In genomic region chr1:31712041-31712440, GRCh38 we compare ENCODE assay signal across 12 cellular contexts. TPM values are rescaled to one million over a fixed set of nuclear protein-coding genes. Genes with fewer than 3 reads are reported as not detected.
A peak's percentile ranks its signal among the peaks of the same experiment; 100 is the strongest.
DNase-seq lines count a peak whose midpoint lies in the region; ATAC-seq and TF ChIP-seq lines count a peak whose summit lies in the region.
"Had no signal": no experiment of that assay in that cellular context is flagged by ENCODE, and none has a peak within 500 bp of the region (broad histone marks: within the 10 kb centered on the region; RNA-seq: fewer than 3 reads in every experiment).

No MANE protein-coding gene starts in this region.

- H3K4me1 Mint-ChIP-seq in neural crest cell = peaks cover 23% of the 10 kb centered on the region

- H3K4me2 ChIP-seq in PC-3 (ENCODE audit: low read length) = 0 out of 2 replicates have a peak overlapping the region, but pooled peaks have one; percentile 42

- peak overlapping the region; percentile 3 for H3K4me3 Mint-ChIP-seq in neural crest cell
- H3K4me3 Mint-ChIP-seq: stimulated activated naive CD8-positive, alpha-beta T cell treated with anti-CD3 and anti-CD28 coated beads, Interleukin-15, Interleukin-2, amounts not matched to agents 100 ng/mL and 50 ng/mL, for 24 hours had no signal

- H3K9me3 ChIP-seq in PC-3 (ENCODE audit: low read length) (no peaks in the 10 kb centered on the region), esophagus muscularis mucosa (no peaks in the 10 kb centered on the region)

- no peaks in the 10 kb centered on the region for H3K79me2 ChIP-seq in ACC112 (ENCODE audit: control insufficient read depth, insufficient read depth, low read length, unreplicated experiment)
- H3K79me2 ChIP-seq in PC-3 (ENCODE audit: low read length) = no peaks in the 10 kb centered on the region

- H3K4me1 ChIP-seq in ACC112 (ENCODE audit: control insufficient read depth, insufficient read depth, low read length, unreplicated experiment) (peaks cover 43% of the 10 kb centered on the region), PC-3 (ENCODE audit: insufficient read depth, low read length) (peaks cover 48% of the 10 kb centered on the region), esophagus muscularis mucosa (peaks cover 35 to 62% (median 52%) of the 10 kb centered on the region in 4 donors)

- H3K27ac ChIP-seq in ACC112 (ENCODE audit: low read depth, low read length) = peak overlapping the region; percentile 65
- peak overlapping the region; percentile 43 for H3K27ac ChIP-seq in PC-3 (ENCODE audit: low read length)
- peak overlapping the region; percentile 96 to 97 (median 96) for H3K27ac ChIP-seq in esophagus muscularis mucosa (replicated peaks in 1 of 4)

- WGBS in esophagus muscularis mucosa = 41% methylated on average over 4 of the region's 4 CpGs

- H3K27ac Mint-ChIP-seq in neural crest cell (ENCODE audit: unreplicated experiment) = no peak overlapping the region
- H3K27ac Mint-ChIP-seq: stimulated activated naive CD8-positive, alpha-beta T cell treated with anti-CD3 and anti-CD28 coated beads, Interleukin-15, Interleukin-2, amounts not matched to agents 100 ng/mL and 50 ng/mL, for 24 hours had no signal

- H2AFZ ChIP-seq in ACC112 (ENCODE audit: low read length, unreplicated experiment) (no peak overlapping the region), PC-3 (ENCODE audit: low read length) (no peak overlapping the region)

- no peak for ATAC-seq in PC-3
- no peak for ATAC-seq in GM21515 (IDR thresholded peaks at IDR 0.05; ENCODE audit: unreplicated experiment)

- H3F3A ChIP-seq in PC-3 (ENCODE audit: low read length, unreplicated experiment) = no peaks in the 10 kb centered on the region

- no peak for TF ChIP-seq POLR2A in esophagus muscularis mucosa (IDR thresholded peaks at IDR 0.05; ENCODE audit: low read depth)

- intact Hi-C loops in PC-3 (cut with micrococcal nuclease) (loop anchor here (5.0 kb wide), 1 partner anchor 50 kb away; the partner anchor contains the start of gene ADGRB2), esophagus muscularis mucosa (cut with DNase I) (loop anchor here (10.0 kb wide), 1 partner anchor 73 kb away; no protein-coding TSS in a partner anchor)

- H3K36me3 Mint-ChIP-seq in neural crest cell (ENCODE audit: low read depth) = no peaks in the 10 kb centered on the region

- TF ChIP-seq EP300 in esophagus muscularis mucosa (IDR thresholded peaks at IDR 0.05) = no peak

- no TSS peak for BruUV-seq in PC-3 (replicated peaks; lab: Mats Ljungman, UMichigan)

- H3K36me3 ChIP-seq in ACC112 (ENCODE audit: insufficient read depth, low read length) (no peaks in the 10 kb centered on the region), PC-3 (ENCODE audit: low read depth, low read length) (no peaks in the 10 kb centered on the region), esophagus muscularis mucosa (no peaks in the 10 kb centered on the region)

- no peak overlapping the region for H3K9ac ChIP-seq in PC-3 (ENCODE audit: low read length)

- H3K27me3 ChIP-seq in ACC112 (ENCODE audit: insufficient read depth, low read length) (no peaks in the 10 kb centered on the region), PC-3 (ENCODE audit: low read length) (no peaks in the 10 kb centered on the region), esophagus muscularis mucosa (no peaks in the 10 kb centered on the region)

- H3K27me3 Mint-ChIP-seq in neural crest cell (ENCODE audit: low read depth) = peaks cover 36% of the 10 kb centered on the region

- H4K20me1 ChIP-seq in PC-3 (ENCODE audit: low read length) = no peaks in the 10 kb centered on the region

- no peaks in the 10 kb centered on the region for H3K9me3 Mint-ChIP-seq in neural crest cell
- H3K9me3 Mint-ChIP-seq: stimulated activated naive CD8-positive, alpha-beta T cell treated with anti-CD3 and anti-CD28 coated beads, Interleukin-15, Interleukin-2, amounts not matched to agents 100 ng/mL and 50 ng/mL, for 24 hours had no signal

- POLR2A ChIA-PET in PC-3 (lab: Charles Lee; ENCODE audit: unreplicated experiment) = interaction anchor here (0.5 kb wide), 1 partner anchor 33 kb away, joined by 4 read pairs; no protein-coding TSS in a partner anchor

- no peaks in the 10 kb centered on the region for H3K9me2 ChIP-seq in PC-3 (replicated peaks; ENCODE audit: low read length)

- DNase-seq in PC-3 (no peak), esophagus muscularis mucosa (ENCODE audit: extremely low spot score) (no peak), neural crest cell (ENCODE audit: low read depth, low spot score) (no peak), SHP77 treated with DMSO at 0.1 percent for 48 hours (lab: John Stamatoyannopoulos, UW) (no peak), DMS53 treated with DMSO at 0.1 percent for 48 hours (lab: John Stamatoyannopoulos, UW; ENCODE audit: unreplicated experiment) (no peak), OCI-M2 (lab: John Stamatoyannopoulos, UW; ENCODE audit: unreplicated experiment) (no peak)
- DNase-seq: amygdala; occipital lobe; stimulated activated CD4-positive, alpha-beta T cell treated with anti-CD3 and anti-CD28 coated beads, Interleukin-2, amount 100 ng/mL, for 24 hours had no signal

- H3K4me3 ChIP-seq in ACC112 (ENCODE audit: low read depth, low read length) (no peak overlapping the region), PC-3 (ENCODE audit: low read length) (no peak overlapping the region), esophagus muscularis mucosa (no peak overlapping the region)

- CTCF ChIA-PET in PC-3 (lab: Charles Lee) = interaction anchor here (0.5 to 1.6 kb wide), 2 partner anchors 77 to 350 kb away, joined by 3 to 10 read pairs; no protein-coding TSS in a partner anchor

- TF ChIP-seq CTCF in PC-3 (conservative IDR thresholded peaks at IDR 0.05; ENCODE audit: low read depth, low read length) (no peak), esophagus muscularis mucosa (IDR thresholded peaks at IDR 0.05) (no peak), neural crest cell (conservative IDR thresholded peaks at IDR 0.05) (no peak)

RNA-seq across cellular contexts. Expression of gene COL16A1, which starts 8.2 kb away (rescaled TPM):
- total RNA-seq in PC-3 (2014; rRNA removed) = 1.7 and 5.0 TPM in 2 replicates
- total RNA-seq in esophagus muscularis mucosa = 10 to 100 TPM; 35.1 to 62.7 (median 47.6) TPM
- total RNA-seq in neural crest cell = 0.72 and 0.80 TPM in 2 replicates

RNA-seq across cellular contexts. Expression of gene ADGRB2, which starts 52.1 kb away (rescaled TPM):
- total RNA-seq in PC-3 (2014; rRNA removed) (12.3 and 15.7 TPM in 2 replicates), esophagus muscularis mucosa (1 to 10 TPM in 2 of 4 donors, under 1 TPM in 2; 0.83 to 4.2 (median 2.1) TPM), neural crest cell (17.8 and 18.8 TPM in 2 replicates)

Comparison
In these comparisons a context has a peak if more than half of its experiments do, and no peak if none do; other contexts are left out.
1. H3K27ac ChIP-seq: peak in every context shown above with its lines; median percentile 96 in esophagus muscularis mucosa; 65 in ACC112; 43 in PC-3.